Comparison of ENCODE assay signal across 1 cellular context in genomic region chr17:64420143-64420670, GRCh38.
TF ChIP-seq lines count a peak whose summit lies in the region.

No MANE protein-coding gene starts in this region.

TF ChIP-seq in GM12878, 131 proteins besides CTCF, POLR2A, EP300 and RAD21:
- no peak for TF ChIP-seq RUNX3 (IDR thresholded peaks at IDR 0.05; ENCODE audit: low read length)
- 0 out of 2 replicates have a peak, but pooled peaks have one; percentile 16 for TF ChIP-seq RB1 (IDR thresholded peaks at IDR 0.05; ENCODE audit: borderline replicate concordance)
- peak; percentile 85 for TF ChIP-seq SMC3 (IDR thresholded peaks at IDR 0.05; ENCODE audit: borderline replicate concordance, low read length)
- 0 out of 2 replicates have a peak, but pooled peaks have one; percentile 22 for TF ChIP-seq YY1 (IDR thresholded peaks at IDR 0.05; ENCODE audit: low read depth, low read length)
- no peak for TF ChIP-seq NR2C1 (IDR thresholded peaks at IDR 0.05)
- TF ChIP-seq IRF4 (IDR thresholded peaks at IDR 0.05; ENCODE audit: low read depth, low read length), result 0 out of 2 replicates have a peak, but pooled peaks have one; percentile 13
- no peak for TF ChIP-seq USF2 (IDR thresholded peaks at IDR 0.05; ENCODE audit: borderline replicate concordance, low read depth, low read length)
- 0 out of 2 replicates have a peak, but pooled peaks have one; percentile 19 for TF ChIP-seq FOXM1 (IDR thresholded peaks at IDR 0.05; ENCODE audit: low read depth, low read length)
- peak; percentile 40; the same call in 1 of the 2 replicates for TF ChIP-seq PKNOX1 (IDR thresholded peaks at IDR 0.05)
